Comparison of ENCODE assay signal across 19 cellular contexts in the genomic region with DNA sequence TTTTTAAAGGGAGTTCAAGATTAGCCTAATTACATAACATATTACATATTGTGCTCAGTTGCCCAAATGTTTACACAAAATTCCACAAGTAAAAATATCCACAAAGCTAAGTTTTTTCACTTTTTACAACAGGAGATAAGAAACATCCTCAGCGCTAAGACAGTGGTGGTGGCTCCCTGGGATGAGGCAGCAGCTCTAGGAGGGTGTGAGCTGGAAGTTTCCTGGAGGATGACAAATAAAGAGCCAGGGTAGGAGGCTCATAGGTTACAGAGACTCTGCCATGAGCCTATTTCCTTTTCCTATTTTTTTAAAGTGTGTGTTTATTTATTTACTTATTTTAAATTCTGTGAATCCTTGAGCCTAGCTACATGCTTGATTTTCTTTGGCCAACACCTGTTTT.
A peak's percentile ranks its signal among the peaks of the same experiment; 100 is the strongest.
DNase-seq lines count a peak whose midpoint lies in the region; ATAC-seq and TF ChIP-seq lines count a peak whose summit lies in the region.
"Had no signal": no experiment of that assay in that cellular context is flagged by ENCODE, and none has a peak within 500 bp of the region (broad histone marks: within the 10 kb centered on the region; RNA-seq: fewer than 3 reads in every experiment).

No MANE protein-coding gene starts in this region.

- TF ChIP-seq POLR2A in IMR-90 (IDR thresholded peaks at IDR 0.05; ENCODE audit: low read depth, low read length) (no peak), ovary (IDR thresholded peaks at IDR 0.05) (no peak)

- H3K27me3 ChIP-seq in IMR-90 (ENCODE audit: control insufficient read depth, insufficient read depth, low read length) (no peaks in the 10 kb centered on the region), ovary (no peaks in the 10 kb centered on the region)
- H3K27me3 ChIP-seq: BE2C had no signal

- H3K9me1 ChIP-seq in IMR-90 (ENCODE audit: insufficient read depth, low read length) = peaks cover 9% of the 10 kb centered on the region; the same call in 1 of the 2 replicates

- H3K14ac ChIP-seq in IMR-90 (replicated peaks; ENCODE audit: low read depth, low read length) = no peak overlapping the region

- CTCF ChIA-PET in HEK293 (lab: Yijun Ruan, JAX) (interaction anchor here (0.6 kb wide), 1 partner anchor 171 kb away, joined by 3 read pairs; no protein-coding TSS in a partner anchor), IMR-90 (lab: Yijun Ruan, JAX) (interaction anchor here (1.1 kb wide), 1 partner anchor 47 kb away, joined by 3 read pairs; no protein-coding TSS in a partner anchor)

- H3K27ac ChIP-seq in HEK293 (ENCODE audit: extremely low read depth, low read depth, low read length) (no peak overlapping the region), IMR-90 (ENCODE audit: insufficient read depth, low read length) (no peak overlapping the region), ovary (no peak overlapping the region)
- H3K27ac ChIP-seq: GM23248 had no signal

- H2BK120ac ChIP-seq in IMR-90 (ENCODE audit: low read depth, low read length) = no peak overlapping the region

- in situ Hi-C loops in IMR-90 (cut with MboI; ENCODE audit: low sequenced_read_pairs) = no loop called here

- no peak overlapping the region for H2BK20ac ChIP-seq in IMR-90 (ENCODE audit: low read depth, low read length)

- H4K5ac ChIP-seq in IMR-90 (ENCODE audit: low read depth, low read length) = no peak overlapping the region

- no peak overlapping the region for H3K4ac ChIP-seq in IMR-90 (ENCODE audit: low read depth, low read length)

- DNase-seq in IMR-90 (no peak), iPS-NIHi7 (ENCODE audit: extremely low spot score) (peak; percentile 18), COLO668 (lab: John Stamatoyannopoulos, UW; ENCODE audit: unreplicated experiment) (no peak), ovary (no peak)
- no peak for DNase-seq in activated CD4-positive, alpha-beta T cell treated with anti-CD3 and anti-CD28 coated beads, Interleukin-2, amount 50 U/mL, for 48 hours
- no peak for DNase-seq in activated T-cell treated with anti-CD3 and anti-CD28 coated beads, Interleukin-2, amount 50 U/mL, for 1 hour
- DNase-seq: ACHN; BE2C; C1 segment of cervical spinal cord; Caco-2; CD4-positive, CD25-positive, alpha-beta regulatory T cell; CD8-positive, alpha-beta memory T cell; DMS153; DMS79; GDM1; GM23248 had no signal

- H3K18ac ChIP-seq in IMR-90 (ENCODE audit: low read depth, low read length) = peak overlapping the region; percentile 6; the same call in 1 of the 2 replicates

- no peak for TF ChIP-seq CTCF in HEK293 (tag by site-specific recombination; IDR thresholded peaks at IDR 0.05)
- TF ChIP-seq CTCF in IMR-90 (conservative IDR thresholded peaks at IDR 0.05; ENCODE audit: low read depth, low read length) = no peak
- no peak for TF ChIP-seq CTCF in ovary (IDR thresholded peaks at IDR 0.05)

- H3K36me3 ChIP-seq in HEK293 (ENCODE audit: control insufficient read depth in 2 of 2, insufficient read depth in 1 of 2, low read length in 2 of 2) (no peaks in the 10 kb centered on the region), IMR-90 (ENCODE audit: control insufficient read depth, insufficient read depth, low read length) (no peaks in the 10 kb centered on the region), ovary (no peaks in the 10 kb centered on the region)
- H3K36me3 ChIP-seq: BE2C had no signal

- H3K9me3 ChIP-seq in HEK293 (ENCODE audit: control insufficient read depth, insufficient read depth, low read depth, low read length) = no peaks in the 10 kb centered on the region
- no peaks in the 10 kb centered on the region for H3K9me3 ChIP-seq in IMR-90 (ENCODE audit: control insufficient read depth, insufficient read depth, low read length)
- no peaks in the 10 kb centered on the region for H3K9me3 ChIP-seq in ovary
- H3K9me3 ChIP-seq: BE2C, Caco-2 had no signal

- no peak overlapping the region for H2AK9ac ChIP-seq in IMR-90 (replicated peaks; ENCODE audit: low read depth, low read length, poor library complexity)

- no peaks in the 10 kb centered on the region for H3K4me1 ChIP-seq in HEK293 (ENCODE audit: control insufficient read depth, insufficient read depth, low read length)
- H3K4me1 ChIP-seq in IMR-90 (ENCODE audit: control insufficient read depth, insufficient read depth, low read length) = peaks cover 14% of the 10 kb centered on the region
- no peaks in the 10 kb centered on the region for H3K4me1 ChIP-seq in ovary (ENCODE audit: insufficient read depth)
- H3K4me1 ChIP-seq: BE2C, Caco-2 had no signal

- no peak overlapping the region for H2BK5ac ChIP-seq in IMR-90 (ENCODE audit: low read depth, low read length, poor library complexity, severe bottlenecking)

- H2AFZ ChIP-seq in IMR-90 (replicated peaks; ENCODE audit: low read length, poor library complexity) = no peak overlapping the region
- H2AFZ ChIP-seq: GM23248 had no signal

- POLR2A ChIA-PET in HEK293 (lab: Yijun Ruan, JAX) (interaction anchor here (0.7 kb wide), 1 partner anchor 969 kb away, joined by 3 read pairs; no protein-coding TSS in a partner anchor), IMR-90 (lab: Charles Lee; ENCODE audit: unreplicated experiment) (no interaction called here)

- no CpG with 5 or more reads among the region's 1 CpG for WGBS in IMR-90 (ENCODE audit: extremely low coverage in 2 of 2, insufficient read length in 1 of 2), 2 experiments
- 3 to 41% (median 6%) methylated on average over 1 of the region's 1 CpG for WGBS in ovary, 3 donors

- H4K20me1 ChIP-seq in IMR-90 (ENCODE audit: insufficient read depth, low read length) = no peaks in the 10 kb centered on the region

- no peak for TF ChIP-seq RAD21 in IMR-90 (IDR thresholded peaks at IDR 0.05; ENCODE audit: low read length)

- H2AK5ac ChIP-seq in IMR-90 (ENCODE audit: low read depth, low read length) = no peak overlapping the region

- H3K79me1 ChIP-seq in IMR-90 (ENCODE audit: low read depth in 1 of 2, low read length in 2 of 2) = no peaks in the 10 kb centered on the region

- intact Hi-C loops in IMR-90 (cut with micrococcal nuclease) (no loop called here), ovary (cut with DNase I) (no loop called here)

- no peak overlapping the region for H2BK15ac ChIP-seq in IMR-90 (ENCODE audit: low read depth, low read length)

- dilution Hi-C loops in IMR-90 (cut with HindIII; ENCODE audit: low sequenced_read_pairs, unreplicated experiment) = no loop called here

- no peak for TF ChIP-seq EP300 in ovary (IDR thresholded peaks at IDR 0.05)

- H3K9ac ChIP-seq in IMR-90 (ENCODE audit: low read depth, low read length) = no peak overlapping the region
- H3K9ac ChIP-seq: GM23248 had no signal

- no peak overlapping the region for H3K23ac ChIP-seq in IMR-90 (ENCODE audit: low read depth, low read length)

- H3K56ac ChIP-seq in IMR-90 (ENCODE audit: extremely low read depth, insufficient read depth, low read length) = no peak overlapping the region

- no peak overlapping the region for H3K4me2 ChIP-seq in IMR-90 (ENCODE audit: low read depth, low read length)

- H4K8ac ChIP-seq in IMR-90 (ENCODE audit: low read depth in 2 of 2, low read length in 2 of 2) = no peak overlapping the region

- no peak overlapping the region for H4K91ac ChIP-seq in IMR-90 (ENCODE audit: insufficient read depth, low read depth, low read length)

- no peak overlapping the region for H3K4me3 ChIP-seq in HEK293 (ENCODE audit: low read depth, low read length)
- H3K4me3 ChIP-seq in IMR-90 (ENCODE audit: insufficient read depth, low read depth, low read length) = no peak overlapping the region
- H3K4me3 ChIP-seq in ovary = no peak overlapping the region
- H3K4me3 ChIP-seq: GM23248, K562 had no signal

- ATAC-seq in IMR-90 (ENCODE audit: low read depth) = peak; percentile 36; the same call in 1 of the 2 replicates
- ATAC-seq: HCT116, K562 had no signal

- BruUV-seq in IMR-90 (replicated peaks; lab: Mats Ljungman, UMichigan) = no TSS peak

TF ChIP-seq in HEK293, 187 proteins besides CTCF, POLR2A, EP300 and RAD21:
- no peak for TF ChIP-seq ZNF514 (tag by site-specific recombination; IDR thresholded peaks at IDR 0.05)
- TF ChIP-seq, protein P1, sequence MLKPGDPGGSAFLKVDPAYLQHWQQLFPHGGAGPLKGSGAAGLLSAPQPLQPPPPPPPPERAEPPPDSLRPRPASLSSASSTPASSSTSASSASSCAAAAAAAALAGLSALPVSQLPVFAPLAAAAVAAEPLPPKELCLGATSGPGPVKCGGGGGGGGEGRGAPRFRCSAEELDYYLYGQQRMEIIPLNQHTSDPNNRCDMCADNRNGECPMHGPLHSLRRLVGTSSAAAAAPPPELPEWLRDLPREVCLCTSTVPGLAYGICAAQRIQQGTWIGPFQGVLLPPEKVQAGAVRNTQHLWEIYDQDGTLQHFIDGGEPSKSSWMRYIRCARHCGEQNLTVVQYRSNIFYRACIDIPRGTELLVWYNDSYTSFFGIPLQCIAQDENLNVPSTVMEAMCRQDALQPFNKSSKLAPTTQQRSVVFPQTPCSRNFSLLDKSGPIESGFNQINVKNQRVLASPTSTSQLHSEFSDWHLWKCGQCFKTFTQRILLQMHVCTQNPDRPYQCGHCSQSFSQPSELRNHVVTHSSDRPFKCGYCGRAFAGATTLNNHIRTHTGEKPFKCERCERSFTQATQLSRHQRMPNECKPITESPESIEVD (tag by site-specific recombination; IDR thresholded peaks at IDR 0.05) = peak; percentile 47; the same call in 1 of the 2 replicates
TF ChIP-seq in HEK293: peak in this region for 1.

TF ChIP-seq in IMR-90, 13 proteins besides CTCF, POLR2A, EP300 and RAD21:
- TF ChIP-seq MAFK (IDR thresholded peaks at IDR 0.05; ENCODE audit: low read depth, low read length) (no peak), CEBPB (IDR thresholded peaks at IDR 0.05; ENCODE audit: low read depth, low read length) (no peak), CHD1 (IDR thresholded peaks at IDR 0.05; ENCODE audit: low read depth, low read length) (no peak), MAZ (IDR thresholded peaks at IDR 0.05; ENCODE audit: borderline replicate concordance, low read depth, low read length) (no peak), NFE2L2 (IDR thresholded peaks at IDR 0.05; ENCODE audit: low read depth, low read length) (no peak), BHLHE40 (IDR thresholded peaks at IDR 0.05; ENCODE audit: low read depth, low read length) (no peak), SMC3 (IDR thresholded peaks at IDR 0.05; ENCODE audit: low read depth, low read length) (no peak), RFX5 (IDR thresholded peaks at IDR 0.05; ENCODE audit: low read depth, low read length) (no peak), RCOR1 (IDR thresholded peaks at IDR 0.05; ENCODE audit: insufficient replicate concordance, low read length) (no peak)
- TF ChIP-seq, protein P2, sequence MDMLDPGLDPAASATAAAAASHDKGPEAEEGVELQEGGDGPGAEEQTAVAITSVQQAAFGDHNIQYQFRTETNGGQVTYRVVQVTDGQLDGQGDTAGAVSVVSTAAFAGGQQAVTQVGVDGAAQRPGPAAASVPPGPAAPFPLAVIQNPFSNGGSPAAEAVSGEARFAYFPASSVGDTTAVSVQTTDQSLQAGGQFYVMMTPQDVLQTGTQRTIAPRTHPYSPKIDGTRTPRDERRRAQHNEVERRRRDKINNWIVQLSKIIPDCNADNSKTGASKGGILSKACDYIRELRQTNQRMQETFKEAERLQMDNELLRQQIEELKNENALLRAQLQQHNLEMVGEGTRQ (IDR thresholded peaks at IDR 0.05; ENCODE audit: low read depth, low read length) = no peak
